ENCODE assay signal across 1 cellular context in genomic region chr19:45886427-45887310, GRCh38.
TF ChIP-seq lines count a peak whose summit lies in the region.

No MANE protein-coding gene starts in this region.

TF ChIP-seq in HCT116, 20 proteins besides CTCF, POLR2A, EP300 and RAD21:
- 0 out of 2 replicates have a peak, but pooled peaks have one; percentile 34 for TF ChIP-seq MAX (IDR thresholded peaks at IDR 0.05)
- TF ChIP-seq POLR2AphosphoS5 (IDR thresholded peaks at IDR 0.05; ENCODE audit: low read depth, low read length), result peak; percentile 82
- no peak for TF ChIP-seq CBX3 (IDR thresholded peaks at IDR 0.05; ENCODE audit: low read depth)
- TF ChIP-seq SP1 (IDR thresholded peaks at IDR 0.05; ENCODE audit: low read depth), result peak; percentile 86
- TF ChIP-seq FOSL1 (IDR thresholded peaks at IDR 0.05; ENCODE audit: low read depth), result no peak
- peak; percentile 82 for TF ChIP-seq ZFX (IDR thresholded peaks at IDR 0.05)
- no peak for TF ChIP-seq ATF3 (IDR thresholded peaks at IDR 0.05)
- TF ChIP-seq JUND (IDR thresholded peaks at IDR 0.05), result no peak
- TF ChIP-seq CEBPB (IDR thresholded peaks at IDR 0.05; ENCODE audit: low read depth), result no peak
- no peak for TF ChIP-seq EZH2 (IDR thresholded peaks at IDR 0.05)
- TF ChIP-seq SRF (IDR thresholded peaks at IDR 0.05; ENCODE audit: low read depth), result no peak
- peak; percentile 70 for TF ChIP-seq YY1 (IDR thresholded peaks at IDR 0.05; ENCODE audit: extremely low read depth, insufficient replicate concordance, low read depth, low read length)
- no peak for TF ChIP-seq ZBTB33 (IDR thresholded peaks at IDR 0.05; ENCODE audit: extremely low read depth, insufficient replicate concordance, low read length)
- no peak for TF ChIP-seq SIN3A (IDR thresholded peaks at IDR 0.05; ENCODE audit: low read depth)
- no peak for TF ChIP-seq REST (IDR thresholded peaks at IDR 0.05; ENCODE audit: low read depth)
- TF ChIP-seq EZH2phosphoT487 (IDR thresholded peaks at IDR 0.05; ENCODE audit: borderline replicate concordance), result no peak
- no peak; the same call in 1 of the 2 replicates for TF ChIP-seq ELF1 (IDR thresholded peaks at IDR 0.05; ENCODE audit: borderline replicate concordance, low read depth)
- 0 out of 2 replicates have a peak, but pooled peaks have one; percentile 20 for TF ChIP-seq EGR1 (IDR thresholded peaks at IDR 0.05; ENCODE audit: low read depth)
- no peak for TF ChIP-seq ZNF274 (IDR thresholded peaks at IDR 0.05; ENCODE audit: low read depth, low read length)
